Comparison of ENCODE assay signal across 32 cellular contexts in the genomic region with DNA sequence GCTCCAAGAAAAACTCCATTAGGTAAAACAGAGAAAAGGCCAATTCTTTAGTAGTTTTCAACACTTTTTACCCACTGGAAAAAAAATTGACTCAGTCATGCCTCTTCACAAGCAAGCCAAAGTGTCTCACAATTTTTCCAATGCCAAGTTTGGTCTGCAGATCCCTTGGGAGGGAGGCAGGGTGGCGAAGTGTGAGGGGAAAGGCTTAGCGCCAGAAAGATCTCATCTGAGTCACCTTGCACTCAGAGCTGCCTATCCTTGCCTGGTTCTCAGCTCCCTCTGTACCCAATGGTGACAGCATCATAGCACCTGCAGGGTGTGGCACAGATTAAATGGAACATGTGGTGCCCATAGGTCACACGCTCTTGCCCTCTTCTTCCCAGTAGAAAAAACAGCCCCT.
"Had no signal": no experiment of that assay in that cellular context is flagged by ENCODE, and none has a peak within 500 bp of the region (broad histone marks: within the 10 kb centered on the region; RNA-seq: fewer than 3 reads in every experiment).

No MANE protein-coding gene starts in this region.

- H3K4me1 Mint-ChIP-seq: activated B cell treated with CpG ODN at 0.5 μM for 24 hours; activated naive CD8-positive, alpha-beta T cell treated with anti-CD3 and anti-CD28 coated beads, Interleukin-2, amount 50 U/mL, for 24 hours; activated T-helper 17 cell treated with anti-CD3 and anti-CD28 coated beads, Interleukin-2, amount 50 U/mL, for 72 hours; T-helper 17 cell had no signal

- H3K27me3 ChIP-seq: adrenal gland, body of pancreas, cardiac muscle cell, colonic mucosa, esophagus squamous epithelium had no signal

- H3K27me3 Mint-ChIP-seq: activated CD8-positive, alpha-beta T cell treated with anti-CD3 and anti-CD28 coated beads for 36 hours; T-helper 17 cell had no signal

- H3K4me3 ChIP-seq: adrenal gland, body of pancreas, cardiac muscle cell, colonic mucosa, esophagus squamous epithelium had no signal

- ATAC-seq: activated CD4-positive, CD25-positive, alpha-beta regulatory T cell treated with anti-CD3 and anti-CD28 coated beads, Interleukin-2, amount 50 U/mL, for 24 hours; activated CD8-positive, alpha-beta T cell treated with anti-CD3 and anti-CD28 coated beads for 36 hours; activated naive CD8-positive, alpha-beta T cell treated with anti-CD3 and anti-CD28 coated beads, Interleukin-2, amount 50 U/mL, for 24 hours; activated T-cell treated with anti-CD3 and anti-CD28 coated beads, Interleukin-2, amount 50 U/mL, for 4 hours; activated T-helper 17 cell treated with anti-CD3 and anti-CD28 coated beads, Interleukin-2, amount 50 U/mL, for 72 hours; body of pancreas; T-helper 17 cell had no signal

- H3K36me3 ChIP-seq: adrenal gland, cardiac muscle cell, colonic mucosa, esophagus squamous epithelium, WERI-Rb-1 had no signal

- H3K4me3 Mint-ChIP-seq: activated B cell treated with CpG ODN at 0.5 μM for 24 hours; activated CD8-positive, alpha-beta T cell treated with anti-CD3 and anti-CD28 coated beads for 36 hours; activated naive CD8-positive, alpha-beta T cell; activated naive CD8-positive, alpha-beta T cell treated with anti-CD3 and anti-CD28 coated beads, Interleukin-2, amount 50 U/mL, for 24 hours; activated T-cell treated with anti-CD3 and anti-CD28 coated beads, Interleukin-2, amount 50 U/mL, for 4 hours; activated T-helper 17 cell treated with anti-CD3 and anti-CD28 coated beads, Interleukin-2, amount 50 U/mL, for 72 hours; T-helper 17 cell; T-helper 2 cell treated with Interferon-gamma antibody and Interleukin-4, amounts not matched to agents 5 μg/mL and 100 μg/mL, for 36 hours had no signal

- H3K4me1 ChIP-seq: adrenal gland, body of pancreas, colonic mucosa, esophagus squamous epithelium had no signal

- H3K27ac ChIP-seq: adrenal gland, body of pancreas, cardiac muscle cell, colonic mucosa, epithelial cell of prostate, esophagus squamous epithelium, WERI-Rb-1 had no signal

- DNase-seq: activated B cell treated with CpG ODN at 0.5 μM for 24 hours; activated CD4-positive, alpha-beta T cell treated with anti-CD3 and anti-CD28 coated beads for 48 hours; activated CD4-positive, alpha-beta T cell treated with anti-CD3 and anti-CD28 coated beads, Interleukin-2, amount 50 U/mL, for 1 hour; activated CD4-positive, alpha-beta T cell treated with anti-CD3 and anti-CD28 coated beads, Interleukin-2, amount 50 U/mL, for 48 hours; activated CD8-positive, alpha-beta memory T cell treated with anti-CD3 and anti-CD28 coated beads for 24 hours; activated CD8-positive, alpha-beta T cell treated with anti-CD3 and anti-CD28 coated beads for 36 hours; activated effector memory CD4-positive, alpha-beta T cell treated with Interleukin-2 at 50 U/mL for 16 hours; activated gamma-delta T cell treated with Interleukin-2 at 50 U/mL for 16 hours; activated naive CD4-positive, alpha-beta T cell treated with anti-CD3 and anti-CD28 coated beads, Interleukin-2, amount 50 U/mL, for 16 hours; activated naive CD4-positive, alpha-beta T cell treated with Interleukin-2 at 50 U/mL for 16 hours; activated naive CD8-positive, alpha-beta T cell treated with anti-CD3 and anti-CD28 coated beads, Interleukin-2, amount 50 U/mL, for 24 hours; activated T-cell treated with anti-CD3 and anti-CD28 coated beads, Interleukin-2, amount 50 U/mL, for 4 hours; adrenal gland; amygdala; aorta; body of pancreas; central memory CD4-positive, alpha-beta T cell; cerebellar nuclear complex; colonic mucosa; effector CD8-positive, alpha-beta T cell; esophagus squamous epithelium; foreskin fibroblast; head of caudate nucleus; T-helper 17 cell; T1000; WERI-Rb-1 had no signal

- H3K9me3 ChIP-seq: adrenal gland, colonic mucosa had no signal

- H3K27ac Mint-ChIP-seq: activated B cell treated with CpG ODN at 0.5 μM for 24 hours; activated CD8-positive, alpha-beta T cell treated with anti-CD3 and anti-CD28 coated beads for 36 hours; activated naive CD8-positive, alpha-beta T cell; activated naive CD8-positive, alpha-beta T cell treated with anti-CD3 and anti-CD28 coated beads, Interleukin-2, amount 50 U/mL, for 24 hours; activated T-helper 17 cell treated with anti-CD3 and anti-CD28 coated beads, Interleukin-2, amount 50 U/mL, for 72 hours; T-helper 17 cell; T-helper 2 cell treated with Interferon-gamma antibody and Interleukin-4, amounts not matched to agents 5 μg/mL and 100 μg/mL, for 36 hours had no signal
